In genomic region chr3:42216302-42216701, GRCh38 we compare ENCODE assay signal across 13 cellular contexts. TPM values are rescaled to one million over a fixed set of nuclear protein-coding genes. Genes with fewer than 3 reads are reported as not detected.
A peak's percentile ranks its signal among the peaks of the same experiment; 100 is the strongest.
DNase-seq lines count a peak whose midpoint lies in the region; ATAC-seq and TF ChIP-seq lines count a peak whose summit lies in the region.
"Had no signal": no experiment of that assay in that cellular context is flagged by ENCODE, and none has a peak within 500 bp of the region (broad histone marks: within the 10 kb centered on the region; RNA-seq: fewer than 3 reads in every experiment).

No MANE protein-coding gene starts in this region.

- DNase-seq in NCI-H510A treated with DMSO at 0.1 percent for 48 hours (lab: John Stamatoyannopoulos, UW), result peak; percentile 15
- no peak for DNase-seq in NCI-H510A (lab: John Stamatoyannopoulos, UW)
- no peak for DNase-seq in mucosa of descending colon
- DNase-seq in DMS79 treated with DMSO at 0.1 percent for 48 hours (lab: John Stamatoyannopoulos, UW), result no peak
- DNase-seq in HuH-7.5 (ENCODE audit: low spot score), result no peak
- no peak for DNase-seq in left lobe of liver (ENCODE audit: low spot score)
- DNase-seq: NCI-H1092 treated with DMSO at 0.1 percent for 48 hours; OCI-M1; stimulated activated CD4-positive, alpha-beta T cell treated with anti-CD3 and anti-CD28 coated beads, Interleukin-2, amount 100 ng/mL, for 48 hours; transverse colon had no signal

- no peak for TF ChIP-seq CTCF in mucosa of descending colon (IDR thresholded peaks at IDR 0.05)

- no peak overlapping the region for H3K4me3 ChIP-seq in mucosa of descending colon
- H3K4me3 ChIP-seq: transverse colon had no signal

- intact Hi-C loops in mucosa of descending colon (cut with DNase I, micrococcal nuclease), result no loop called here

- no peaks in the 10 kb centered on the region for H3K36me3 ChIP-seq in mucosa of descending colon (ENCODE audit: low read depth)

- peak; percentile 76 for ATAC-seq in GM21390 (IDR thresholded peaks at IDR 0.05; ENCODE audit: unreplicated experiment)
- ATAC-seq in HG03342 (IDR thresholded peaks at IDR 0.05; ENCODE audit: unreplicated experiment), result peak; percentile 50
- ATAC-seq in mucosa of descending colon, result peak; percentile 14
- no peak for ATAC-seq in left lobe of liver

- no peaks in the 10 kb centered on the region for H3K4me1 ChIP-seq in mucosa of descending colon (ENCODE audit: low read depth)

- H3K9me3 ChIP-seq in mucosa of descending colon, result no peaks in the 10 kb centered on the region
- H3K9me3 ChIP-seq: neutrophil, transverse colon had no signal

RNA-seq across cellular contexts. Expression of gene CCK, which starts 49.7 kb away (rescaled TPM):
- total RNA-seq in mucosa of descending colon (10 to 100 TPM in 1 of 3 donors, under 1 TPM in 1, not detected in 1; 0.98 to 11.1 TPM), left lobe of liver (not detected)
